ENCODE assay signal across 11 cellular contexts in genomic region chr15:90209591-90209990, GRCh38. TPM values are rescaled to one million over a fixed set of nuclear protein-coding genes. Genes with fewer than 3 reads are reported as not detected.
DNase-seq lines count a peak whose midpoint lies in the region; ATAC-seq lines count a peak whose summit lies in the region.
"Had no signal": no experiment of that assay in that cellular context is flagged by ENCODE, and none has a peak within 500 bp of the region (broad histone marks: within the 10 kb centered on the region; RNA-seq: fewer than 3 reads in every experiment).

No MANE protein-coding gene starts in this region.

- no peak for DNase-seq in activated naive CD8-positive, alpha-beta T cell treated with anti-CD3 and anti-CD28 coated beads, Interleukin-2, amount 50 U/mL, for 24 hours
- no peak for DNase-seq in activated naive CD8-positive, alpha-beta T cell treated with anti-CD3 and anti-CD28 coated beads for 36 hours
- peak; percentile 56 to 60 for DNase-seq in activated T-cell treated with anti-CD3 and anti-CD28 coated beads, Interleukin-2, amount 50 U/mL, for 72 hours
- DNase-seq in SIG-M5 (lab: John Stamatoyannopoulos, UW) (no peak), LoVo (ENCODE audit: low spot score) (no peak), ACHN (no peak)
- DNase-seq: adrenal gland, NCI-H1092 treated with DMSO at 0.1 percent for 48 hours had no signal

- H3K36me3 Mint-ChIP-seq in activated naive CD8-positive, alpha-beta T cell treated with anti-CD3 and anti-CD28 coated beads, Interleukin-2, amount 50 U/mL, for 24 hours (ENCODE audit: low read depth) = no peaks in the 10 kb centered on the region
- no peaks in the 10 kb centered on the region for H3K36me3 Mint-ChIP-seq in activated naive CD8-positive, alpha-beta T cell treated with anti-CD3 and anti-CD28 coated beads for 36 hours
- no peaks in the 10 kb centered on the region for H3K36me3 Mint-ChIP-seq in activated T-cell treated with anti-CD3 and anti-CD28 coated beads, Interleukin-2, amount 50 U/mL, for 72 hours (ENCODE audit: insufficient read depth in 2 of 2)
- H3K36me3 Mint-ChIP-seq in stimulated activated naive CD8-positive, alpha-beta T cell treated with anti-CD3 and anti-CD28 coated beads, Interleukin-15, Interleukin-2, amounts not matched to agents 100 ng/mL and 50 ng/mL, for 24 hours (ENCODE audit: low read depth) = no peaks in the 10 kb centered on the region

- H3K4me3 Mint-ChIP-seq in activated naive CD8-positive, alpha-beta T cell treated with anti-CD3 and anti-CD28 coated beads, Interleukin-2, amount 50 U/mL, for 24 hours = no peak overlapping the region
- no peak overlapping the region for H3K4me3 Mint-ChIP-seq in activated naive CD8-positive, alpha-beta T cell treated with anti-CD3 and anti-CD28 coated beads for 36 hours
- peak overlapping the region; percentile 55 to 70 for H3K4me3 Mint-ChIP-seq in activated T-cell treated with anti-CD3 and anti-CD28 coated beads, Interleukin-2, amount 50 U/mL, for 72 hours
- peak overlapping the region; percentile 34 for H3K4me3 Mint-ChIP-seq in stimulated activated naive CD8-positive, alpha-beta T cell treated with anti-CD3 and anti-CD28 coated beads, Interleukin-15, Interleukin-2, amounts not matched to agents 100 ng/mL and 50 ng/mL, for 24 hours

- H3K4me1 Mint-ChIP-seq in activated naive CD8-positive, alpha-beta T cell treated with anti-CD3 and anti-CD28 coated beads, Interleukin-2, amount 50 U/mL, for 24 hours = peaks cover 38% of the 10 kb centered on the region
- H3K4me1 Mint-ChIP-seq in activated naive CD8-positive, alpha-beta T cell treated with anti-CD3 and anti-CD28 coated beads for 36 hours = peaks cover 18% of the 10 kb centered on the region
- peaks cover 40% of the 10 kb centered on the region for H3K4me1 Mint-ChIP-seq in activated T-cell treated with anti-CD3 and anti-CD28 coated beads, Interleukin-2, amount 50 U/mL, for 72 hours (ENCODE audit: low read depth)
- H3K4me1 Mint-ChIP-seq in stimulated activated naive CD8-positive, alpha-beta T cell treated with anti-CD3 and anti-CD28 coated beads, Interleukin-15, Interleukin-2, amounts not matched to agents 100 ng/mL and 50 ng/mL, for 24 hours (ENCODE audit: low read depth) = peaks cover 47% of the 10 kb centered on the region

- H3K27me3 Mint-ChIP-seq in activated naive CD8-positive, alpha-beta T cell treated with anti-CD3 and anti-CD28 coated beads, Interleukin-2, amount 50 U/mL, for 24 hours = no peaks in the 10 kb centered on the region
- H3K27me3 Mint-ChIP-seq in activated naive CD8-positive, alpha-beta T cell treated with anti-CD3 and anti-CD28 coated beads for 36 hours = no peaks in the 10 kb centered on the region
- no peaks in the 10 kb centered on the region for H3K27me3 Mint-ChIP-seq in activated T-cell treated with anti-CD3 and anti-CD28 coated beads, Interleukin-2, amount 50 U/mL, for 72 hours (ENCODE audit: low read depth)
- no peaks in the 10 kb centered on the region for H3K27me3 Mint-ChIP-seq in stimulated activated naive CD8-positive, alpha-beta T cell treated with anti-CD3 and anti-CD28 coated beads, Interleukin-15, Interleukin-2, amounts not matched to agents 100 ng/mL and 50 ng/mL, for 24 hours

- no peaks in the 10 kb centered on the region for H3K9me3 Mint-ChIP-seq in activated naive CD8-positive, alpha-beta T cell treated with anti-CD3 and anti-CD28 coated beads, Interleukin-2, amount 50 U/mL, for 24 hours
- no peaks in the 10 kb centered on the region for H3K9me3 Mint-ChIP-seq in activated naive CD8-positive, alpha-beta T cell treated with anti-CD3 and anti-CD28 coated beads for 36 hours
- no peaks in the 10 kb centered on the region for H3K9me3 Mint-ChIP-seq in activated T-cell treated with anti-CD3 and anti-CD28 coated beads, Interleukin-2, amount 50 U/mL, for 72 hours
- H3K9me3 Mint-ChIP-seq in stimulated activated naive CD8-positive, alpha-beta T cell treated with anti-CD3 and anti-CD28 coated beads, Interleukin-15, Interleukin-2, amounts not matched to agents 100 ng/mL and 50 ng/mL, for 24 hours = no peaks in the 10 kb centered on the region

- peak; percentile 45 for ATAC-seq in activated naive CD8-positive, alpha-beta T cell treated with anti-CD3 and anti-CD28 coated beads, Interleukin-2, amount 50 U/mL, for 24 hours
- peak; percentile 77 for ATAC-seq in HG02759 (IDR thresholded peaks at IDR 0.05; ENCODE audit: unreplicated experiment)
- peak; percentile 80 to 86 for ATAC-seq in activated T-cell treated with anti-CD3 and anti-CD28 coated beads, Interleukin-2, amount 50 U/mL, for 72 hours (replicated peaks in 1 of 2)
- ATAC-seq: pancreas had no signal

- H3K27ac Mint-ChIP-seq in activated naive CD8-positive, alpha-beta T cell treated with anti-CD3 and anti-CD28 coated beads, Interleukin-2, amount 50 U/mL, for 24 hours = peak overlapping the region; percentile 46
- no peak overlapping the region for H3K27ac Mint-ChIP-seq in activated naive CD8-positive, alpha-beta T cell treated with anti-CD3 and anti-CD28 coated beads for 36 hours
- H3K27ac Mint-ChIP-seq in activated T-cell treated with anti-CD3 and anti-CD28 coated beads, Interleukin-2, amount 50 U/mL, for 72 hours = peak overlapping the region; percentile 11
- peak overlapping the region; percentile 46 for H3K27ac Mint-ChIP-seq in stimulated activated naive CD8-positive, alpha-beta T cell treated with anti-CD3 and anti-CD28 coated beads, Interleukin-15, Interleukin-2, amounts not matched to agents 100 ng/mL and 50 ng/mL, for 24 hours

- in situ Hi-C loops in ACHN (cut with HindIII; ENCODE audit: low pct_ligation_motif_present, low pct_unique_long_range_greater_than_20kb, low sequenced_read_pairs) = no loop called here

RNA-seq across cellular contexts. Expression of gene SEMA4B, which starts 8.5 kb away (rescaled TPM):
- 1 to 10 TPM; 3.0 to 4.1 TPM for total RNA-seq in activated naive CD8-positive, alpha-beta T cell treated with anti-CD3 and anti-CD28 coated beads for 36 hours
- 10 to 100 TPM; 14.2 to 15.5 TPM for total RNA-seq in activated T-cell treated with anti-CD3 and anti-CD28 coated beads, Interleukin-2, amount 50 U/mL, for 72 hours

RNA-seq across cellular contexts. Expression of gene CIB1, which starts 24.1 kb away (rescaled TPM):
- total RNA-seq in activated naive CD8-positive, alpha-beta T cell treated with anti-CD3 and anti-CD28 coated beads for 36 hours = 100 to 1,000 TPM; 181 to 190 TPM
- total RNA-seq in activated T-cell treated with anti-CD3 and anti-CD28 coated beads, Interleukin-2, amount 50 U/mL, for 72 hours = 100 to 1,000 TPM; 135 to 136 TPM

RNA-seq across cellular contexts. Expression of gene GDPGP1, which starts 24.4 kb away (rescaled TPM):
- total RNA-seq in activated naive CD8-positive, alpha-beta T cell treated with anti-CD3 and anti-CD28 coated beads for 36 hours = 10 to 100 TPM in 1 of 2 experiments, 1 to 10 TPM in 1; 8.3 to 11.8 TPM
- total RNA-seq in activated T-cell treated with anti-CD3 and anti-CD28 coated beads, Interleukin-2, amount 50 U/mL, for 72 hours = 1 to 10 TPM; 5.8 to 7.0 TPM

RNA-seq across cellular contexts. Expression of gene TTLL13, which starts 39.8 kb away (rescaled TPM):
- total RNA-seq in activated naive CD8-positive, alpha-beta T cell treated with anti-CD3 and anti-CD28 coated beads for 36 hours = under 1 TPM; 0.41 to 0.54 TPM
- total RNA-seq in activated T-cell treated with anti-CD3 and anti-CD28 coated beads, Interleukin-2, amount 50 U/mL, for 72 hours = 1 to 10 TPM in 1 of 2 donors, under 1 TPM in 1; 0.24 to 1.9 TPM

RNA-seq across cellular contexts. Expression of gene NGRN, which starts 55.9 kb away (rescaled TPM):
- 10 to 100 TPM; 24.3 TPM for total RNA-seq in activated naive CD8-positive, alpha-beta T cell treated with anti-CD3 and anti-CD28 coated beads for 36 hours
- total RNA-seq in activated T-cell treated with anti-CD3 and anti-CD28 coated beads, Interleukin-2, amount 50 U/mL, for 72 hours = 10 to 100 TPM; 38.0 to 38.9 TPM

Comparison
In these comparisons a context has a peak if more than half of its experiments do, and no peak if none do; other contexts are left out.
1. DNase-seq: peak in activated T-cell treated with anti-CD3 and anti-CD28 coated beads, Interleukin-2, amount 50 U/mL, for 72 hours (2 of 2); none in activated naive CD8-positive, alpha-beta T cell treated with anti-CD3 and anti-CD28 coated beads, Interleukin-2, amount 50 U/mL, for 24 hours (single experiment), activated naive CD8-positive, alpha-beta T cell treated with anti-CD3 and anti-CD28 coated beads for 36 hours (single experiment), SIG-M5 (single experiment), LoVo (single experiment) and ACHN (single experiment).
2. H3K4me3 Mint-ChIP-seq: peak in activated T-cell treated with anti-CD3 and anti-CD28 coated beads, Interleukin-2, amount 50 U/mL, for 72 hours (2 of 2) and stimulated activated naive CD8-positive, alpha-beta T cell treated with anti-CD3 and anti-CD28 coated beads, Interleukin-15, Interleukin-2, amounts not matched to agents 100 ng/mL and 50 ng/mL, for 24 hours (single experiment); none in activated naive CD8-positive, alpha-beta T cell treated with anti-CD3 and anti-CD28 coated beads, Interleukin-2, amount 50 U/mL, for 24 hours (single experiment) and activated naive CD8-positive, alpha-beta T cell treated with anti-CD3 and anti-CD28 coated beads for 36 hours (single experiment).
3. Peak in every context shown above with its lines, with median percentiles within 50 percentile points of each other: ATAC-seq.